Comparison of ENCODE assay signal across 22 cellular contexts in the genomic region with DNA sequence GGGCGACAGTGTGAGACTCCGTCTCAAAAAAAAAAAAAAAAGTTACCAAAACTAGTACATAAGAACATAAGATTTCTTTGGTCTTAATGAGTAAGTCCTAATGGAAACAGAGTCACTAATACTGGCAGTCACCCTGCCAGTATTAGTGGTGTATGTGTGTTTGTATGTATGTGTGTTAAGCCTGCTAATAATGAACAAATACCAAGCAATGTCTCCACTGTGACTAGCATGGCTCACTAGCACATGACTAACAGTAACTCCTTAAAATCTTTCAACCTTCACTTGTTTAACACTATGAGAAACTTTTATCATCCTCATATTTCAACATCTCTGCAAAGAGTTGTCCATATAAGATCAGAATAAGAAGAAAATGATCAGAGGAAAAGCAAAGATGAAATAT.
"Had no signal": no experiment of that assay in that cellular context is flagged by ENCODE, and none has a peak within 500 bp of the region (broad histone marks: within the 10 kb centered on the region; RNA-seq: fewer than 3 reads in every experiment).

No MANE protein-coding gene starts in this region.

- H3K27ac ChIP-seq: coronary artery, dorsolateral prefrontal cortex, epithelial cell of prostate, esophagus muscularis mucosa, foreskin keratinocyte, heart left ventricle, left lung, lower lobe of right lung had no signal

- ATAC-seq: foreskin keratinocyte, heart left ventricle, left cardiac atrium, left lung, left ventricle myocardium superior, lower lobe of right lung had no signal

- DNase-seq: central memory CD4-positive, alpha-beta T cell; dermis blood vessel endothelial cell; dorsolateral prefrontal cortex; effector CD4-positive, alpha-beta T cell; effector memory CD4-positive, alpha-beta T cell; erythroblast; foreskin keratinocyte; heart left ventricle; hippocampal formation; left cardiac atrium; left lung; left ventricle myocardium superior; lower lobe of right lung; mesenchymal stem cell had no signal

- H3K4me1 ChIP-seq: foreskin keratinocyte, heart left ventricle, left lung, lower lobe of right lung had no signal

- H3K36me3 ChIP-seq: esophagus muscularis mucosa, heart left ventricle, left lung, lower lobe of right lung had no signal

- FAIRE-seq: colon, endothelial cell of umbilical vein, frontal cortex, islet of Langerhans, keratinocyte had no signal

- H3K27me3 ChIP-seq: esophagus muscularis mucosa, foreskin keratinocyte, heart left ventricle, left lung had no signal

- H3K4me3 ChIP-seq: coronary artery, dorsolateral prefrontal cortex, esophagus muscularis mucosa, heart left ventricle, left lung, lower lobe of right lung had no signal
